In the genomic region with DNA sequence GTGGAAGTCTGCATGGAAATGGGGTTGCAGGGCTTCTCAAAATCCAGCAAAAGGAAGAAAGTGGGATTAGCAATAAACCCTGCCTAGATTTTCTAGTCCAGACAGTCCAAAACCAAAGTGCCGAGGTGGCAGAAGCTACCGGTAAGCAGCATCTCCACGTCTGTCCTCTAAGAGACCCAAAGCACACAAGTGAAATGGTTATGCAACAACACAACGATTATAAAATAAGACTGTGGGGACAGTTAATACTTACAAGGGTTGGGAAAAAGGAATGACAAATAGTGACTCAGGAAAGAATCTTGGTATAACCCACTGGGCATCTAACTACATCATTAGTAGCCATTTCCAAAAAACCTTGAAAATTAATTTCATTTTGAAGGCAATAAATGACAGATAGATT, we compare ENCODE assay signal across 17 cellular contexts. TPM values are rescaled to one million over a fixed set of nuclear protein-coding genes. Genes with fewer than 3 reads are reported as not detected.
A peak's percentile ranks its signal among the peaks of the same experiment; 100 is the strongest.
DNase-seq lines count a peak whose midpoint lies in the region; ATAC-seq and TF ChIP-seq lines count a peak whose summit lies in the region.
"Had no signal": no experiment of that assay in that cellular context is flagged by ENCODE, and none has a peak within 500 bp of the region (broad histone marks: within the 10 kb centered on the region; RNA-seq: fewer than 3 reads in every experiment).

No MANE protein-coding gene starts in this region.

- CTCF ChIA-PET in PC-9 (lab: Charles Lee): no interaction called here
- CTCF ChIA-PET in CD4-positive, alpha-beta T cell (lab: Charles Lee): no interaction called here

- no peak overlapping the region for H2AFZ ChIP-seq in PC-9
- no peak overlapping the region for H2AFZ ChIP-seq in fibroblast of lung (ENCODE audit: low read length)

- DNase-seq in AG10803 (ENCODE audit: low read depth) (peak; percentile 48), PC-9 (no peak), fibroblast of lung (ENCODE audit: low read depth in 2 of 2) (peak in 1 of 2 donors; percentile 57), NCI-H2227 (lab: John Stamatoyannopoulos, UW; ENCODE audit: unreplicated experiment) (no peak), foreskin keratinocyte (no peak), GOT3 (lab: John Stamatoyannopoulos, UW) (no peak)
- no peak for DNase-seq in CD4-positive, alpha-beta T cell
- DNase-seq: activated CD4-positive, CD25-positive, alpha-beta regulatory T cell treated with anti-CD3 and anti-CD28 coated beads, Interleukin-2, amount 50 U/mL, for 72 hours; activated CD8-positive, alpha-beta memory T cell treated with anti-CD3 and anti-CD28 coated beads, Interleukin-2, amount 10 ng/mL, durations not matched to agents 7 days and 5 days; activated naive CD4-positive, alpha-beta T cell; DMS153; effector CD4-positive, alpha-beta T cell; kidney glomerular epithelial cell; Right ventricle myocardium superior; T-helper 17 cell had no signal

- peak overlapping the region; percentile 92; the same call in 1 of the 2 replicates for H3K27ac ChIP-seq in PC-9
- H3K27ac ChIP-seq in fibroblast of lung (ENCODE audit: insufficient read depth, low read length): peak overlapping the region; percentile 98
- peak overlapping the region; percentile 20 for H3K27ac ChIP-seq in skeletal muscle tissue (ENCODE audit: low read depth, low read length)
- no peak overlapping the region for H3K27ac ChIP-seq in foreskin keratinocyte
- no peak overlapping the region for H3K27ac ChIP-seq in CD4-positive, alpha-beta T cell (ENCODE audit: low read depth, low read length)

- H3K4me1 Mint-ChIP-seq in CD4-positive, alpha-beta T cell (ENCODE audit: low read depth): peaks cover 8% of the 10 kb centered on the region
- H3K4me1 Mint-ChIP-seq: activated CD8-positive, alpha-beta memory T cell treated with anti-CD3 and anti-CD28 coated beads, Interleukin-2, amount 10 ng/mL, durations not matched to agents 7 days and 5 days had no signal

- peaks cover 51% of the 10 kb centered on the region for H3K4me1 ChIP-seq in PC-9 (replicated peaks; ENCODE audit: insufficient read depth)
- peaks cover 51% of the 10 kb centered on the region for H3K4me1 ChIP-seq in fibroblast of lung (ENCODE audit: control insufficient read depth, extremely low read depth, insufficient read depth, low read length)
- peaks cover 20 to 49% (median 34%) of the 10 kb centered on the region in 3 donors for H3K4me1 ChIP-seq in skeletal muscle tissue (ENCODE audit: control insufficient read depth in 3 of 3, insufficient read depth in 3 of 3, low read length in 3 of 3)
- peaks cover 5% of the 10 kb centered on the region for H3K4me1 ChIP-seq in foreskin keratinocyte

- POLR2A ChIA-PET in PC-9 (lab: Charles Lee; ENCODE audit: unreplicated experiment): no interaction called here
- POLR2A ChIA-PET in CD4-positive, alpha-beta T cell (lab: Charles Lee): no interaction called here

- BruUV-seq in PC-9 (replicated peaks; lab: Mats Ljungman, UMichigan): no TSS peak

- H3K9ac ChIP-seq in fibroblast of lung (ENCODE audit: insufficient read depth, low read length) (no peak overlapping the region), skeletal muscle tissue (ENCODE audit: low read depth in 1 of 3, low read length in 3 of 3) (no peak overlapping the region)

- H3K9me3 ChIP-seq in PC-9 (ENCODE audit: insufficient read depth, low read depth): no peaks in the 10 kb centered on the region
- no peaks in the 10 kb centered on the region for H3K9me3 ChIP-seq in fibroblast of lung (ENCODE audit: control insufficient read depth, insufficient read depth, low read depth, low read length)
- H3K9me3 ChIP-seq in skeletal muscle tissue (ENCODE audit: control insufficient read depth in 3 of 3, low read length in 3 of 3): no peaks in the 10 kb centered on the region
- H3K9me3 ChIP-seq in CD4-positive, alpha-beta T cell (ENCODE audit: control insufficient read depth, low read length): no peaks in the 10 kb centered on the region

- H3F3A ChIP-seq in PC-9 (ENCODE audit: insufficient read depth, low read depth): peaks cover 49% of the 10 kb centered on the region

- no peaks in the 10 kb centered on the region for H3K36me3 ChIP-seq in PC-9 (ENCODE audit: low read depth)
- no peaks in the 10 kb centered on the region for H3K36me3 ChIP-seq in fibroblast of lung (ENCODE audit: control insufficient read depth, insufficient read depth, low read length)
- H3K36me3 ChIP-seq in skeletal muscle tissue (ENCODE audit: control insufficient read depth in 3 of 3, insufficient read depth in 3 of 3, low read length in 3 of 3): no peaks in the 10 kb centered on the region

- ATAC-seq in foreskin keratinocyte: no peak
- ATAC-seq in CD4-positive, alpha-beta T cell (ENCODE audit: poor library complexity): no peak
- ATAC-seq: activated CD8-positive, alpha-beta memory T cell treated with anti-CD3 and anti-CD28 coated beads, Interleukin-2, amount 10 ng/mL, durations not matched to agents 7 days and 5 days; T-helper 17 cell had no signal

- no peak overlapping the region for H3K4me3 Mint-ChIP-seq in CD4-positive, alpha-beta T cell
- H3K4me3 Mint-ChIP-seq: activated CD8-positive, alpha-beta memory T cell treated with anti-CD3 and anti-CD28 coated beads, Interleukin-2, amount 10 ng/mL, durations not matched to agents 7 days and 5 days; brain; T-helper 17 cell had no signal

- H3K4me2 ChIP-seq in PC-9: 0 out of 2 replicates have a peak overlapping the region, but pooled peaks have one; percentile 72
- H3K4me2 ChIP-seq in fibroblast of lung (ENCODE audit: extremely low read depth, insufficient read depth, low read length): peak overlapping the region; percentile 19

- no peak for TF ChIP-seq CTCF in AG10803 (conservative IDR thresholded peaks at IDR 0.05; ENCODE audit: low read length)
- no peak for TF ChIP-seq CTCF in PC-9 (conservative IDR thresholded peaks at IDR 0.05)
- TF ChIP-seq CTCF in fibroblast of lung (conservative IDR thresholded peaks at IDR 0.05 in 1 of 2, IDR thresholded peaks at IDR 0.05 in 1 of 2; ENCODE audit: low read depth in 1 of 2, low read length in 2 of 2): no peak
- no peak for TF ChIP-seq CTCF in foreskin keratinocyte (conservative IDR thresholded peaks at IDR 0.05)
- no peak for TF ChIP-seq CTCF in CD4-positive, alpha-beta T cell (IDR thresholded peaks at IDR 0.05)

- H3K79me2 ChIP-seq in PC-9 (ENCODE audit: low read depth): peaks cover 72% of the 10 kb centered on the region
- H3K79me2 ChIP-seq in fibroblast of lung (ENCODE audit: control insufficient read depth, insufficient read depth, low read length): peaks cover 87% of the 10 kb centered on the region

- H3K27me3 Mint-ChIP-seq in CD4-positive, alpha-beta T cell: no peaks in the 10 kb centered on the region
- H3K27me3 Mint-ChIP-seq: activated CD8-positive, alpha-beta memory T cell treated with anti-CD3 and anti-CD28 coated beads, Interleukin-2, amount 10 ng/mL, durations not matched to agents 7 days and 5 days; brain; T-helper 17 cell had no signal

- no peaks in the 10 kb centered on the region for H3K27me3 ChIP-seq in PC-9 (ENCODE audit: insufficient read depth, low read depth)
- no peaks in the 10 kb centered on the region for H3K27me3 ChIP-seq in fibroblast of lung (ENCODE audit: control insufficient read depth, insufficient read depth, low read length)
- no peaks in the 10 kb centered on the region for H3K27me3 ChIP-seq in skeletal muscle tissue (ENCODE audit: control insufficient read depth in 3 of 3, insufficient read depth in 3 of 3, low read length in 3 of 3)
- H3K27me3 ChIP-seq in foreskin keratinocyte: no peaks in the 10 kb centered on the region
- no peaks in the 10 kb centered on the region for H3K27me3 ChIP-seq in CD4-positive, alpha-beta T cell (ENCODE audit: control insufficient read depth, insufficient read depth, low read length)

- H3K9me2 ChIP-seq in PC-9 (ENCODE audit: insufficient read depth): no peaks in the 10 kb centered on the region

- peaks cover 12% of the 10 kb centered on the region for H3K36me3 Mint-ChIP-seq in CD4-positive, alpha-beta T cell (ENCODE audit: low read depth)

- H3K4me3 ChIP-seq in AG10803 (ENCODE audit: low read length) (no peak overlapping the region), PC-9 (no peak overlapping the region), fibroblast of lung (replicated peaks in 1 of 4; ENCODE audit: control extremely low read depth in 1 of 4, insufficient read depth in 1 of 4, low read depth in 3 of 4, low read length in 4 of 4) (no peak overlapping the region), skeletal muscle tissue (ENCODE audit: low read length in 3 of 3) (no peak overlapping the region)

- intact Hi-C loops in PC-9 (cut with micrococcal nuclease; ENCODE audit: unreplicated experiment): no loop called here
- intact Hi-C loops in CD4-positive, alpha-beta T cell (cut with DNase I, micrococcal nuclease): no loop called here

- no peak overlapping the region for H3K27ac Mint-ChIP-seq in CD4-positive, alpha-beta T cell
- H3K27ac Mint-ChIP-seq: activated CD8-positive, alpha-beta memory T cell treated with anti-CD3 and anti-CD28 coated beads, Interleukin-2, amount 10 ng/mL, durations not matched to agents 7 days and 5 days; T-helper 17 cell had no signal

- no peaks in the 10 kb centered on the region for H3K9me3 Mint-ChIP-seq in CD4-positive, alpha-beta T cell

- no peaks in the 10 kb centered on the region for H4K20me1 ChIP-seq in PC-9 (ENCODE audit: insufficient read depth)
- no peaks in the 10 kb centered on the region for H4K20me1 ChIP-seq in fibroblast of lung (ENCODE audit: control insufficient read depth, extremely low read depth, insufficient read depth, low read length)

RNA-seq across cellular contexts. Expression of gene CREB3L2, which starts 24.7 kb away (rescaled TPM):
- total RNA-seq in PC-9 (2021): 41.2 and 41.9 TPM in 2 replicates
- total RNA-seq in fibroblast of lung: 12.6 and 39.3 TPM in 2 replicates
- polyA plus RNA-seq in fibroblast of lung: 57.9 and 63.7 TPM in 2 replicates
- polyA plus RNA-seq in fibroblast of lung (2012): 37.1 and 49.5 TPM in 2 replicates
- 96.9 and 155 TPM in 2 replicates for polyA minus RNA-seq in fibroblast of lung (ENCODE audit: low replicate concordance)
- total RNA-seq in skeletal muscle tissue: 12.5 TPM
- total RNA-seq in foreskin keratinocyte: 23.7 and 31.8 TPM in 2 replicates
- polyA plus RNA-seq in foreskin keratinocyte: 7.9 and 8.6 TPM in 2 replicates
- total RNA-seq in CD4-positive, alpha-beta T cell: 10 to 100 TPM; 11.7 to 12.9 TPM

Comparison
In these comparisons a context has a peak if more than half of its experiments do, and no peak if none do; other contexts are left out.
1. H3K27ac ChIP-seq: peak in PC-9 (single experiment), fibroblast of lung (single experiment) and skeletal muscle tissue (single experiment); none in foreskin keratinocyte (single experiment) and CD4-positive, alpha-beta T cell (single experiment).